ENCODE assay signal across 7 cellular contexts in the genomic region with DNA sequence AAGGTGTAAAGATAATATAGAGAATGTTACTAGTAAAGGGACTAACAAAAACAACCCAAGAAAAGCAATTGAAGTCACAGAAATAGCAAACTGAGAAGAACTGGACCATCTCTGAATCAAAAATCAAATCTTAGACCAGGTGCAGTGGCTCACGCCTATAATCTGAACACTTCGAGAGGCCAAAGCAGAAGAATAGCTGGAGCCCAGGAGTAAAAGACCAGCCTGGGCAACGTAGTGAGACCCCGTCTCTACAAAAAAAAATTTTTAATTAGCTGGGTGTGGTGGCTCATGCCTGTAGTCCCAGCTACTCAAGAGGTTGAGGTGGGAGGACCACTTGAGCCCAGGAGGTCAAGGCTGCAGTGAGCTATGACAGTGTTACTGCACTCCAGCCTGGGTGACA.
"Had no signal": no experiment of that assay in that cellular context is flagged by ENCODE, and none has a peak within 500 bp of the region (broad histone marks: within the 10 kb centered on the region; RNA-seq: fewer than 3 reads in every experiment).

No MANE protein-coding gene starts in this region.

- H3K9me3 ChIP-seq: HAP-1 had no signal

- H3K4me3 ChIP-seq: GM23248, GM23338, HAP-1 had no signal

- H3K9me3 Mint-ChIP-seq: GM23338, H9, HFFc6 had no signal

- ATAC-seq: HCT116 had no signal

- H3K36me3 ChIP-seq: HAP-1 had no signal

- H3K9ac ChIP-seq: GM23248 had no signal

- H3K27ac Mint-ChIP-seq: GM23338, H9, HFFc6 had no signal

- H3K27ac ChIP-seq: GM23248 had no signal

- H3K4me1 ChIP-seq: HAP-1 had no signal

- H3K4me3 Mint-ChIP-seq: GM23338, H9 had no signal

- DNase-seq: GOT3, H9 had no signal
